8 cellular contexts compared by ENCODE assay signal in genomic region chr5:10248378-10249260, GRCh38. TPM values are rescaled to one million over a fixed set of nuclear protein-coding genes. Genes with fewer than 3 reads are reported as not detected.
A peak's percentile ranks its signal among the peaks of the same experiment; 100 is the strongest.
DNase-seq lines count a peak whose midpoint lies in the region; ATAC-seq, FAIRE-seq and TF ChIP-seq lines count a peak whose summit lies in the region.

No MANE protein-coding gene starts in this region.

- intact Hi-C loops in ascending aorta (cut with DNase I) (loop anchor here (5.0 kb wide), 1 partner anchor 701 kb away; the partner anchor contains the start of gene SEMA5A), lower leg skin (cut with DNase I; ENCODE audit: low total_unique reads) (no loop called here)

- DNase-seq in ascending aorta (ENCODE audit: low spot score in 2 of 2) (no peak), lower leg skin (ENCODE audit: low spot score in 2 of 2) (no peak), urothelium cell line (ENCODE audit: low spot score) (peak; percentile 39), NCI-H2196 treated with DMSO at 0.1 percent for 48 hours (lab: John Stamatoyannopoulos, UW; ENCODE audit: unreplicated experiment) (no peak), occipital lobe (lab: John Stamatoyannopoulos, UW) (no peak)

- peaks cover 51% of the 10 kb centered on the region for H3K79me2 ChIP-seq in ACC112 (ENCODE audit: control insufficient read depth, insufficient read depth, low read length, unreplicated experiment)

- peak overlapping the region; percentile 85 for H3K4me3 ChIP-seq in ACC112 (ENCODE audit: low read depth, low read length)
- H3K4me3 ChIP-seq in ascending aorta, result peak overlapping the region; percentile 69 to 88
- peak overlapping the region; percentile 59 for H3K4me3 ChIP-seq in lower leg skin (ENCODE audit: low read depth, poor library complexity, severe bottlenecking)

- H3K9me3 ChIP-seq in ascending aorta, result no peaks in the 10 kb centered on the region

- H3K4me1 ChIP-seq in ACC112 (ENCODE audit: control insufficient read depth, insufficient read depth, low read length, unreplicated experiment) (peaks cover 22% of the 10 kb centered on the region), ascending aorta (peaks cover 10 to 16% of the 10 kb centered on the region in 2 donors)

- H3K27me3 ChIP-seq in ACC112 (ENCODE audit: insufficient read depth, low read length) (no peaks in the 10 kb centered on the region), ascending aorta (no peaks in the 10 kb centered on the region)

- H3K27ac ChIP-seq in ACC112 (ENCODE audit: low read depth, low read length), result peak overlapping the region; percentile 90
- H3K27ac ChIP-seq in ascending aorta, result peak overlapping the region; percentile 88

- peaks cover 2% of the 10 kb centered on the region; the same call in 1 of the 2 replicates for H3K36me3 ChIP-seq in ACC112 (ENCODE audit: insufficient read depth, low read length)
- no peaks in the 10 kb centered on the region for H3K36me3 ChIP-seq in ascending aorta

- no peak for FAIRE-seq in urothelium cell line (lab: Jason Lieb, UNC)

- H2AFZ ChIP-seq in ACC112 (ENCODE audit: low read length, unreplicated experiment), result peak overlapping the region; percentile 84

- 62 to 63% methylated on average over 29 of the region's 29 CpGs for WGBS in lower leg skin, 2 donors

- TF ChIP-seq CTCF in ascending aorta (IDR thresholded peaks at IDR 0.05), result no peak
- no peak for TF ChIP-seq CTCF in lower leg skin (IDR thresholded peaks at IDR 0.05)

- TF ChIP-seq POLR2A in lower leg skin (IDR thresholded peaks at IDR 0.05), result no peak

- ATAC-seq in GM18867 (IDR thresholded peaks at IDR 0.05; ENCODE audit: unreplicated experiment) (peak; percentile 1), HG03520 (IDR thresholded peaks at IDR 0.05; ENCODE audit: unreplicated experiment) (peak; percentile 2)

RNA-seq across cellular contexts. Expression of gene ATPSCKMT, which starts 1.1 kb away (rescaled TPM):
- total RNA-seq in ascending aorta (0.64 TPM), lower leg skin (10 to 100 TPM in 2 of 4 donors, 1 to 10 TPM in 2; 5.0 to 14.3 (median 8.7) TPM), occipital lobe (44.0 TPM)

RNA-seq across cellular contexts. Expression of gene CCT5, which starts 1.5 kb away (rescaled TPM):
- total RNA-seq in ascending aorta (66.1 TPM), lower leg skin (100 to 1,000 TPM in 3 of 4 donors, 10 to 100 TPM in 1; 69.1 to 150 (median 125) TPM), occipital lobe (271 TPM)

RNA-seq across cellular contexts. Expression of gene CMBL, which starts 59.1 kb away (rescaled TPM):
- total RNA-seq in ascending aorta, result 0.75 TPM
- 1 to 10 TPM; 1.8 to 3.2 (median 2.4) TPM for total RNA-seq in lower leg skin
- total RNA-seq in occipital lobe, result 3.9 TPM
